ENCODE assay signal across 23 cellular contexts in genomic region chr12:132436791-132437251, GRCh38. TPM values are rescaled to one million over a fixed set of nuclear protein-coding genes. Genes with fewer than 3 reads are reported as not detected.
DNase-seq lines count a peak whose midpoint lies in the region; ATAC-seq and TF ChIP-seq lines count a peak whose summit lies in the region.
"Had no signal": no experiment of that assay in that cellular context is flagged by ENCODE, and none has a peak within 500 bp of the region (broad histone marks: within the 10 kb centered on the region; RNA-seq: fewer than 3 reads in every experiment).

No MANE protein-coding gene starts in this region.

- intact Hi-C loops in activated CD4-positive, alpha-beta T cell treated with anti-CD3 and anti-CD28 coated beads, Interleukin-2, amount 10 ng/mL, durations not matched to agents 24 days and 14 days (cut with micrococcal nuclease) = no loop called here
- intact Hi-C loops in naive thymus-derived CD4-positive, alpha-beta T cell (cut with micrococcal nuclease) = no loop called here

- no peaks in the 10 kb centered on the region for H3K36me3 ChIP-seq in GM23338 (ENCODE audit: insufficient read depth)
- H3K36me3 ChIP-seq in naive thymus-derived CD4-positive, alpha-beta T cell (ENCODE audit: control insufficient read depth in 2 of 3, insufficient read depth in 3 of 3, low read length in 3 of 3) = no peaks in the 10 kb centered on the region

- H3K9me2 ChIP-seq in GM23338 (ENCODE audit: insufficient read depth) = no peaks in the 10 kb centered on the region
- H3K9me2 ChIP-seq: SK-N-SH had no signal

- peaks cover 42% of the 10 kb centered on the region for H3K27me3 ChIP-seq in GM23338 (ENCODE audit: insufficient read depth)
- H3K27me3 ChIP-seq in naive thymus-derived CD4-positive, alpha-beta T cell (ENCODE audit: control insufficient read depth in 2 of 2, insufficient read depth in 2 of 2, low read length in 2 of 2) = no peaks in the 10 kb centered on the region

- ATAC-seq in GM23338 = peak; percentile 23
- ATAC-seq in activated T-helper 17 cell treated with anti-CD3 and anti-CD28 coated beads, Interleukin-2, amount 50 U/mL, for 72 hours (replicated peaks) = no peak
- ATAC-seq in naive thymus-derived CD4-positive, alpha-beta T cell = no peak

- DNase-seq in activated CD4-positive, alpha-beta T cell treated with anti-CD3 and anti-CD28 coated beads, Interleukin-2, amount 10 ng/mL, durations not matched to agents 24 days and 14 days = no peak
- no peak for DNase-seq in activated CD4-positive, alpha-beta T cell treated with anti-CD3 and anti-CD28 coated beads for 48 hours
- no peak for DNase-seq in GM23338 (ENCODE audit: low spot score)
- no peak for DNase-seq in naive thymus-derived CD4-positive, alpha-beta T cell
- DNase-seq in glutamatergic neuron = no peak
- DNase-seq in GM03348 (ENCODE audit: low spot score) = no peak
- DNase-seq in KG1 (lab: John Stamatoyannopoulos, UW) = no peak
- DNase-seq: activated naive CD4-positive, alpha-beta T cell treated with anti-CD3 and anti-CD28 coated beads, Interleukin-2, amount 50 U/mL, for 16 hours; activated T-cell treated with anti-CD3 and anti-CD28 coated beads, Interleukin-2, amount 50 U/mL, for 48 hours; central memory CD4-positive, alpha-beta T cell; COR-L47; dermis blood vessel endothelial cell; DMS79; mesenchymal stem cell; NCI-H1105; NCI-H2081; NCI-H226; NCI-H748 treated with DMSO at 0.1 percent for 48 hours; RPMI8226; SK-N-SH; stimulated activated CD4-positive, alpha-beta T cell treated with anti-CD3 and anti-CD28 coated beads, Interleukin-1b, Interleukin-23, amount 100 ng/mL, for 48 hours; substantia nigra had no signal

- no peaks in the 10 kb centered on the region; the same call in 1 of the 2 replicates for H3K4me1 ChIP-seq in GM23338 (ENCODE audit: insufficient read depth)
- peaks cover 12 to 53% of the 10 kb centered on the region in 2 donors for H3K4me1 ChIP-seq in naive thymus-derived CD4-positive, alpha-beta T cell (ENCODE audit: control insufficient read depth in 2 of 2, insufficient read depth in 2 of 2, low read length in 2 of 2)

- H3K27ac ChIP-seq in GM23338 (ENCODE audit: low read depth) = no peak overlapping the region
- H3K27ac ChIP-seq in naive thymus-derived CD4-positive, alpha-beta T cell (ENCODE audit: low read depth, low read length) = peak overlapping the region; percentile 29

- no peak for TF ChIP-seq CTCF in GM23338 (conservative IDR thresholded peaks at IDR 0.05; ENCODE audit: low read depth in 2 of 2)
- TF ChIP-seq CTCF in glutamatergic neuron (IDR thresholded peaks at IDR 0.05; ENCODE audit: partially characterized antibody, unreplicated experiment) = no peak

- H4K20me1 ChIP-seq in GM23338 (replicated peaks; ENCODE audit: insufficient read depth) = no peaks in the 10 kb centered on the region

- H3K4me3 ChIP-seq in GM23338 = peak overlapping the region; percentile 53
- H3K4me3 ChIP-seq in naive thymus-derived CD4-positive, alpha-beta T cell (ENCODE audit: low read length) = peak overlapping the region; percentile 30

- peaks cover 2% of the 10 kb centered on the region for H3K27me3 Mint-ChIP-seq in activated CD4-positive, alpha-beta T cell treated with anti-CD3 and anti-CD28 coated beads, Interleukin-2, amount 10 ng/mL, durations not matched to agents 24 days and 14 days
- H3K27me3 Mint-ChIP-seq in GM23338 (ENCODE audit: insufficient read depth, low read depth, poor library complexity) = peaks cover 48% of the 10 kb centered on the region
- no peaks in the 10 kb centered on the region for H3K27me3 Mint-ChIP-seq in activated T-helper 17 cell treated with anti-CD3 and anti-CD28 coated beads, Interleukin-2, amount 50 U/mL, for 72 hours
- H3K27me3 Mint-ChIP-seq in naive thymus-derived CD4-positive, alpha-beta T cell = peaks cover 0 to 4% (median 0%) of the 10 kb centered on the region in 5 donors
- H3K27me3 Mint-ChIP-seq in glutamatergic neuron (ENCODE audit: unreplicated experiment) = peaks cover 12% of the 10 kb centered on the region

- H3K36me3 Mint-ChIP-seq in activated CD4-positive, alpha-beta T cell treated with anti-CD3 and anti-CD28 coated beads, Interleukin-2, amount 10 ng/mL, durations not matched to agents 24 days and 14 days (ENCODE audit: low read depth) = no peaks in the 10 kb centered on the region
- H3K36me3 Mint-ChIP-seq in GM23338 (ENCODE audit: low read depth) (peaks cover 31% of the 10 kb centered on the region), glutamatergic neuron (ENCODE audit: unreplicated experiment) (no peaks in the 10 kb centered on the region)
- no peaks in the 10 kb centered on the region for H3K36me3 Mint-ChIP-seq in activated T-helper 17 cell treated with anti-CD3 and anti-CD28 coated beads, Interleukin-2, amount 50 U/mL, for 72 hours (ENCODE audit: low read depth)
- no peaks in the 10 kb centered on the region for H3K36me3 Mint-ChIP-seq in naive thymus-derived CD4-positive, alpha-beta T cell

- peak overlapping the region; percentile 86 for H3K4me2 ChIP-seq in GM23338
- H3K4me2 ChIP-seq: SK-N-SH had no signal

- peaks cover 18% of the 10 kb centered on the region for H3K4me1 Mint-ChIP-seq in activated CD4-positive, alpha-beta T cell treated with anti-CD3 and anti-CD28 coated beads, Interleukin-2, amount 10 ng/mL, durations not matched to agents 24 days and 14 days
- H3K4me1 Mint-ChIP-seq in GM23338 (peaks cover 16% of the 10 kb centered on the region), glutamatergic neuron (ENCODE audit: low read depth, unreplicated experiment) (peaks cover 10% of the 10 kb centered on the region)
- peaks cover 6% of the 10 kb centered on the region for H3K4me1 Mint-ChIP-seq in activated T-helper 17 cell treated with anti-CD3 and anti-CD28 coated beads, Interleukin-2, amount 50 U/mL, for 72 hours
- H3K4me1 Mint-ChIP-seq in naive thymus-derived CD4-positive, alpha-beta T cell = peaks cover 16 to 65% (median 47%) of the 10 kb centered on the region in 7 donors

- peak overlapping the region; percentile 45 for H3K27ac Mint-ChIP-seq in activated CD4-positive, alpha-beta T cell treated with anti-CD3 and anti-CD28 coated beads, Interleukin-2, amount 10 ng/mL, durations not matched to agents 24 days and 14 days
- H3K27ac Mint-ChIP-seq in GM23338 (no peak overlapping the region), glutamatergic neuron (ENCODE audit: unreplicated experiment) (no peak overlapping the region)
- no peak overlapping the region for H3K27ac Mint-ChIP-seq in activated T-helper 17 cell treated with anti-CD3 and anti-CD28 coated beads, Interleukin-2, amount 50 U/mL, for 72 hours
- H3K27ac Mint-ChIP-seq in naive thymus-derived CD4-positive, alpha-beta T cell = peak overlapping the region in 6 of 9 donors; percentile 38 to 72 (median 50)

- peak overlapping the region; percentile 15 for H3K4me3 Mint-ChIP-seq in activated CD4-positive, alpha-beta T cell treated with anti-CD3 and anti-CD28 coated beads, Interleukin-2, amount 10 ng/mL, durations not matched to agents 24 days and 14 days
- H3K4me3 Mint-ChIP-seq in GM23338 (peak overlapping the region; percentile 55), glutamatergic neuron (ENCODE audit: unreplicated experiment) (no peak overlapping the region)
- peak overlapping the region; percentile 10 for H3K4me3 Mint-ChIP-seq in activated T-helper 17 cell treated with anti-CD3 and anti-CD28 coated beads, Interleukin-2, amount 50 U/mL, for 72 hours
- peak overlapping the region; percentile 25 to 84 (median 57) for H3K4me3 Mint-ChIP-seq in naive thymus-derived CD4-positive, alpha-beta T cell

- no peak overlapping the region for H2AFZ ChIP-seq in GM23338

- no peaks in the 10 kb centered on the region for H3K9me3 Mint-ChIP-seq in activated CD4-positive, alpha-beta T cell treated with anti-CD3 and anti-CD28 coated beads, Interleukin-2, amount 10 ng/mL, durations not matched to agents 24 days and 14 days
- H3K9me3 Mint-ChIP-seq in GM23338 (peaks cover 33% of the 10 kb centered on the region), glutamatergic neuron (ENCODE audit: unreplicated experiment) (peaks cover 14% of the 10 kb centered on the region)
- no peaks in the 10 kb centered on the region for H3K9me3 Mint-ChIP-seq in activated T-helper 17 cell treated with anti-CD3 and anti-CD28 coated beads, Interleukin-2, amount 50 U/mL, for 72 hours
- H3K9me3 Mint-ChIP-seq in naive thymus-derived CD4-positive, alpha-beta T cell = peaks cover 0 to 1% (median 0%) of the 10 kb centered on the region in 11 donors

- CTCF ChIA-PET in naive thymus-derived CD4-positive, alpha-beta T cell (lab: Charles Lee) = no interaction called here

- no peaks in the 10 kb centered on the region for H3F3A ChIP-seq in GM23338 (replicated peaks; ENCODE audit: low read depth)

- H3K79me2 ChIP-seq in GM23338 (replicated peaks; ENCODE audit: insufficient read depth) = no peaks in the 10 kb centered on the region

- POLR2A ChIA-PET in naive thymus-derived CD4-positive, alpha-beta T cell (lab: Charles Lee) = no interaction called here

- H3K9me3 ChIP-seq in naive thymus-derived CD4-positive, alpha-beta T cell (ENCODE audit: control insufficient read depth in 2 of 3, low read length in 3 of 3) = no peaks in the 10 kb centered on the region
- H3K9me3 ChIP-seq: SK-N-SH had no signal

TF ChIP-seq in GM23338, 12 proteins besides CTCF, POLR2A, EP300 and RAD21:
- no peak for TF ChIP-seq JUNB (IDR thresholded peaks at IDR 0.05; ENCODE audit: unreplicated experiment)
- TF ChIP-seq POLR2AphosphoS5 (IDR thresholded peaks at IDR 0.05; ENCODE audit: low read depth) = no peak

RNA-seq across cellular contexts. Expression of gene FBRSL1, which starts 53.1 kb away (rescaled TPM):
- 91.3 and 96.1 TPM in 2 replicates for total RNA-seq in activated CD4-positive, alpha-beta T cell treated with anti-CD3 and anti-CD28 coated beads, Interleukin-2, amount 10 ng/mL, durations not matched to agents 24 days and 14 days
- 65.9 and 89.8 TPM in 2 replicates for total RNA-seq in GM23338 (2014; rRNA removed; shearing (Covaris generic))
- 29.5 and 37.8 TPM in 2 replicates for polyA plus RNA-seq in GM23338 (2016; fragmentation: Nextera tagmentation; extraction: Ambion mirVana)
- 10 to 100 TPM; 34.7 to 38.7 TPM for total RNA-seq in activated T-helper 17 cell treated with anti-CD3 and anti-CD28 coated beads, Interleukin-2, amount 50 U/mL, for 72 hours
- 100 to 1,000 TPM in 2 of 5 experiments, 10 to 100 TPM in 3; 56.3 to 105 (median 93.0) TPM for total RNA-seq in naive thymus-derived CD4-positive, alpha-beta T cell
- polyA plus RNA-seq in naive thymus-derived CD4-positive, alpha-beta T cell = under 1 TPM; 0.77 to 0.92 TPM
- 211 TPM for total RNA-seq in glutamatergic neuron (ENCODE audit: unreplicated experiment)

Comparison
In these comparisons a context has a peak if more than half of its experiments do, and no peak if none do; other contexts are left out.
1. H3K27ac Mint-ChIP-seq: peak in activated CD4-positive, alpha-beta T cell treated with anti-CD3 and anti-CD28 coated beads, Interleukin-2, amount 10 ng/mL, durations not matched to agents 24 days and 14 days (single experiment) and naive thymus-derived CD4-positive, alpha-beta T cell (6 of 9); none in GM23338 (single experiment), activated T-helper 17 cell treated with anti-CD3 and anti-CD28 coated beads, Interleukin-2, amount 50 U/mL, for 72 hours (single experiment) and glutamatergic neuron (single experiment).